ENCODE assay signal across 1 cellular context in the genomic region with DNA sequence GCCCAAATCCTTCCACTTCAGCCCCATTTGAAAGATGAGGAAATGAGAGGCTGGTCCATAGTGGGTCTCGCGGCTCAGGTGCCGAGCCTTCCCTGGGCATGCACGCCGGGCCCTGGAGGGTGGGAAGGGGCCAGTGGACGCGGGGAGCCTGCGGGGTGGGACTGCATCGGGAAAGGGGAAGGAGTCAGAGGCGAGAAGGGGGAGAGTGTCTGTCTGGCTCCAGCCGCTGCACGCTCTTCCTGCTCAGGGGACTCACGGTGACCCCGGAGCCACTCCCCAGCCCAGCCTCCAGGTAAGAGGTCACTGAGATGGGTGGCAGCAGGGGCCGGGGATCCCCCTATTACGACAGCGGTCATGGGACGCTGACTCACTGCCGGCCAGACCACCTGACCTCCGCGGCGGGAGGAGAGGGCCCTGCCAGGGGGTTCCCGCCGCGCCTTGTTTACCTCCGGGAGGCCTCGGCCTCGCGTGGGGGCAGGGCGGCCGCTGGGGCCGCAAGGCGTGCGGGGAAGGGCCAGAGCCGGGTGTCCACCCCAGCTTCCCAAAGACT.
TF ChIP-seq lines count a peak whose summit lies in the region.

No MANE protein-coding gene starts in this region.

TF ChIP-seq in HepG2, 621 proteins besides CTCF, POLR2A, EP300 and RAD21 (continued from another document and continues in another):
- TF ChIP-seq, protein P1, sequence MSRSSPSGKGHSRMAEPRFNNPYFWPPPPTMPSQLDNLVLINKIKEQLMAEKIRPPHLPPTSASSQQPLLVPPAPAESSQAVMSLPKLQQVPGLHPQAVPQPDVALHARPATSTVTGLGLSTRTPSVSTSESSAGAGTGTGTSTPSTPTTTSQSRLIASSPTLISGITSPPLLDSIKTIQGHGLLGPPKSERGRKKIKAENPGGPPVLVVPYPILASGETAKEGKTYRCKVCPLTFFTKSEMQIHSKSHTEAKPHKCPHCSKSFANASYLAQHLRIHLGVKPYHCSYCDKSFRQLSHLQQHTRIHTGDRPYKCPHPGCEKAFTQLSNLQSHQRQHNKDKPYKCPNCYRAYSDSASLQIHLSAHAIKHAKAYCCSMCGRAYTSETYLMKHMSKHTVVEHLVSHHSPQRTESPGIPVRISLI (CRISPR knock-in tag; IDR thresholded peaks at IDR 0.05; ENCODE audit: borderline replicate concordance), result 0 out of 2 replicates have a peak, but pooled peaks have one; percentile 27
- TF ChIP-seq ZNF552 (CRISPR knock-in tag; IDR thresholded peaks at IDR 0.05; ENCODE audit: borderline replicate concordance) (peak; percentile 73; the same call in 1 of the 2 replicates), FOSL1 (CRISPR knock-in tag; IDR thresholded peaks at IDR 0.05; ENCODE audit: borderline replicate concordance) (peak; percentile 98), ZNF256 (CRISPR knock-in tag; conservative IDR thresholded peaks at IDR 0.05) (no peak), ZNF672 (CRISPR knock-in tag; IDR thresholded peaks at IDR 0.05) (no peak), ZSCAN31 (CRISPR knock-in tag; IDR thresholded peaks at IDR 0.05; ENCODE audit: low read depth) (0 out of 2 replicates have a peak, but pooled peaks have one; percentile 11), ZNF569 (CRISPR knock-in tag; IDR thresholded peaks at IDR 0.05; ENCODE audit: borderline replicate concordance) (peak; percentile 91; the same call in 1 of the 2 replicates), ZNF598 (CRISPR knock-in tag; IDR thresholded peaks at IDR 0.05; ENCODE audit: borderline replicate concordance) (0 out of 2 replicates have a peak, but pooled peaks have one; percentile 4), ONECUT2 (CRISPR knock-in tag; IDR thresholded peaks at IDR 0.05) (0 out of 2 replicates have a peak, but pooled peaks have one; percentile 16), AHR (CRISPR knock-in tag; IDR thresholded peaks at IDR 0.05) (0 out of 2 replicates have a peak, but pooled peaks have one; percentile 34), ZNF441 (CRISPR knock-in tag; IDR thresholded peaks at IDR 0.05; ENCODE audit: borderline replicate concordance) (no peak), KLF9 (CRISPR knock-in tag; IDR thresholded peaks at IDR 0.05; ENCODE audit: low read depth) (no peak), SMYD3 (CRISPR knock-in tag; IDR thresholded peaks at IDR 0.05) (peak; percentile 64; the same call in 1 of the 2 replicates), POLR2G (IDR thresholded peaks at IDR 0.05; ENCODE audit: low read depth, low read length) (peak; percentile 3), ZNF468 (CRISPR knock-in tag; IDR thresholded peaks at IDR 0.05) (no peak), PHF21A (CRISPR knock-in tag; IDR thresholded peaks at IDR 0.05) (peak; percentile 80; the same call in 1 of the 2 replicates), ZNF496 (CRISPR knock-in tag; IDR thresholded peaks at IDR 0.05; ENCODE audit: insufficient replicate concordance) (no peak), HNRNPUL1 (IDR thresholded peaks at IDR 0.05; ENCODE audit: low read depth, low read length) (no peak), RFXANK (CRISPR knock-in tag; IDR thresholded peaks at IDR 0.05) (no peak), CBX1 (IDR thresholded peaks at IDR 0.05; ENCODE audit: low read depth) (peak; percentile 15), ZNF329 (CRISPR knock-in tag; IDR thresholded peaks at IDR 0.05; ENCODE audit: low read depth) (peak; percentile 81), ISX (CRISPR knock-in tag; conservative IDR thresholded peaks at IDR 0.05) (no peak), NCOA1 (CRISPR knock-in tag; IDR thresholded peaks at IDR 0.05) (no peak), ZNF839 (CRISPR knock-in tag; IDR thresholded peaks at IDR 0.05; ENCODE audit: borderline replicate concordance) (no peak), EZH2 (conservative IDR thresholded peaks at IDR 0.05; ENCODE audit: low read depth, low read length) (no peak), ATF7 (IDR thresholded peaks at IDR 0.05) (peak; percentile 45; the same call in 1 of the 2 replicates), ATF7 (CRISPR knock-in tag; IDR thresholded peaks at IDR 0.05) (peak; percentile 48; the same call in 1 of the 2 replicates), MXD4 (CRISPR knock-in tag; IDR thresholded peaks at IDR 0.05) (peak; percentile 27; the same call in 1 of the 2 replicates), ZNF883 (CRISPR knock-in tag; IDR thresholded peaks at IDR 0.05; ENCODE audit: not compliant biosample characterization) (no peak), HOXA5 (CRISPR knock-in tag; IDR thresholded peaks at IDR 0.05) (peak; percentile 79), REXO4 (CRISPR knock-in tag; IDR thresholded peaks at IDR 0.05; ENCODE audit: borderline replicate concordance) (no peak), SP4 (CRISPR knock-in tag; IDR thresholded peaks at IDR 0.05) (peak; percentile 66)
- TF ChIP-seq, protein P2, sequence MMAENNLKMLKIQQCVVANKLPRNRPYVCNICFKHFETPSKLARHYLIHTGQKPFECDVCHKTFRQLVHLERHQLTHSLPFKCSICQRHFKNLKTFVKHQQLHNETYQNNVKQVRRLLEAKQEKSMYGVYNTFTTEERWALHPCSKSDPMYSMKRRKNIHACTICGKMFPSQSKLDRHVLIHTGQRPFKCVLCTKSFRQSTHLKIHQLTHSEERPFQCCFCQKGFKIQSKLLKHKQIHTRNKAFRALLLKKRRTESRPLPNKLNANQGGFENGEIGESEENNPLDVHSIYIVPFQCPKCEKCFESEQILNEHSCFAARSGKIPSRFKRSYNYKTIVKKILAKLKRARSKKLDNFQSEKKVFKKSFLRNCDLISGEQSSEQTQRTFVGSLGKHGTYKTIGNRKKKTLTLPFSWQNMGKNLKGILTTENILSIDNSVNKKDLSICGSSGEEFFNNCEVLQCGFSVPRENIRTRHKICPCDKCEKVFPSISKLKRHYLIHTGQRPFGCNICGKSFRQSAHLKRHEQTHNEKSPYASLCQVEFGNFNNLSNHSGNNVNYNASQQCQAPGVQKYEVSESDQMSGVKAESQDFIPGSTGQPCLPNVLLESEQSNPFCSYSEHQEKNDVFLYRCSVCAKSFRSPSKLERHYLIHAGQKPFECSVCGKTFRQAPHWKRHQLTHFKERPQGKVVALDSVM (CRISPR knock-in tag; IDR thresholded peaks at IDR 0.05), result peak; percentile 91
- TF ChIP-seq, protein P3, sequence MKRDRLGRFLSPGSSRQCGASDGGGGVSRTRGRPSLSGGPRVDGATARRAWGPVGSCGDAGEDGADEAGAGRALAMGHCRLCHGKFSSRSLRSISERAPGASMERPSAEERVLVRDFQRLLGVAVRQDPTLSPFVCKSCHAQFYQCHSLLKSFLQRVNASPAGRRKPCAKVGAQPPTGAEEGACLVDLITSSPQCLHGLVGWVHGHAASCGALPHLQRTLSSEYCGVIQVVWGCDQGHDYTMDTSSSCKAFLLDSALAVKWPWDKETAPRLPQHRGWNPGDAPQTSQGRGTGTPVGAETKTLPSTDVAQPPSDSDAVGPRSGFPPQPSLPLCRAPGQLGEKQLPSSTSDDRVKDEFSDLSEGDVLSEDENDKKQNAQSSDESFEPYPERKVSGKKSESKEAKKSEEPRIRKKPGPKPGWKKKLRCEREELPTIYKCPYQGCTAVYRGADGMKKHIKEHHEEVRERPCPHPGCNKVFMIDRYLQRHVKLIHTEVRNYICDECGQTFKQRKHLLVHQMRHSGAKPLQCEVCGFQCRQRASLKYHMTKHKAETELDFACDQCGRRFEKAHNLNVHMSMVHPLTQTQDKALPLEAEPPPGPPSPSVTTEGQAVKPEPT (CRISPR knock-in tag; IDR thresholded peaks at IDR 0.05; ENCODE audit: low read depth), result 0 out of 2 replicates have a peak, but pooled peaks have one; percentile 76
- TF ChIP-seq, protein P4, sequence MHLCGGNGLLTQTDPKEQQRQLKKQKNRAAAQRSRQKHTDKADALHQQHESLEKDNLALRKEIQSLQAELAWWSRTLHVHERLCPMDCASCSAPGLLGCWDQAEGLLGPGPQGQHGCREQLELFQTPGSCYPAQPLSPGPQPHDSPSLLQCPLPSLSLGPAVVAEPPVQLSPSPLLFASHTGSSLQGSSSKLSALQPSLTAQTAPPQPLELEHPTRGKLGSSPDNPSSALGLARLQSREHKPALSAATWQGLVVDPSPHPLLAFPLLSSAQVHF (CRISPR knock-in tag; IDR thresholded peaks at IDR 0.05), result no peak
- TF ChIP-seq, protein P5, sequence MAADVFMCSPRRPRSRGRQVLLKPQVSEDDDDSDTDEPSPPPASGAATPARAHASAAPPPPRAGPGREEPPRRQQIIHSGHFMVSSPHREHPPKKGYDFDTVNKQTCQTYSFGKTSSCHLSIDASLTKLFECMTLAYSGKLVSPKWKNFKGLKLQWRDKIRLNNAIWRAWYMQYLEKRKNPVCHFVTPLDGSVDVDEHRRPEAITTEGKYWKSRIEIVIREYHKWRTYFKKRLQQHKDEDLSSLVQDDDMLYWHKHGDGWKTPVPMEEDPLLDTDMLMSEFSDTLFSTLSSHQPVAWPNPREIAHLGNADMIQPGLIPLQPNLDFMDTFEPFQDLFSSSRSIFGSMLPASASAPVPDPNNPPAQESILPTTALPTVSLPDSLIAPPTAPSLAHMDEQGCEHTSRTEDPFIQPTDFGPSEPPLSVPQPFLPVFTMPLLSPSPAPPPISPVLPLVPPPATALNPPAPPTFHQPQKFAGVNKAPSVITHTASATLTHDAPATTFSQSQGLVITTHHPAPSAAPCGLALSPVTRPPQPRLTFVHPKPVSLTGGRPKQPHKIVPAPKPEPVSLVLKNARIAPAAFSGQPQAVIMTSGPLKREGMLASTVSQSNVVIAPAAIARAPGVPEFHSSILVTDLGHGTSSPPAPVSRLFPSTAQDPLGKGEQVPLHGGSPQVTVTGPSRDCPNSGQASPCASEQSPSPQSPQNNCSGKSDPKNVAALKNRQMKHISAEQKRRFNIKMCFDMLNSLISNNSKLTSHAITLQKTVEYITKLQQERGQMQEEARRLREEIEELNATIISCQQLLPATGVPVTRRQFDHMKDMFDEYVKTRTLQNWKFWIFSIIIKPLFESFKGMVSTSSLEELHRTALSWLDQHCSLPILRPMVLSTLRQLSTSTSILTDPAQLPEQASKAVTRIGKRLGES (CRISPR knock-in tag; IDR thresholded peaks at IDR 0.05; ENCODE audit: borderline replicate concordance), result no peak
- TF ChIP-seq, protein P6, sequence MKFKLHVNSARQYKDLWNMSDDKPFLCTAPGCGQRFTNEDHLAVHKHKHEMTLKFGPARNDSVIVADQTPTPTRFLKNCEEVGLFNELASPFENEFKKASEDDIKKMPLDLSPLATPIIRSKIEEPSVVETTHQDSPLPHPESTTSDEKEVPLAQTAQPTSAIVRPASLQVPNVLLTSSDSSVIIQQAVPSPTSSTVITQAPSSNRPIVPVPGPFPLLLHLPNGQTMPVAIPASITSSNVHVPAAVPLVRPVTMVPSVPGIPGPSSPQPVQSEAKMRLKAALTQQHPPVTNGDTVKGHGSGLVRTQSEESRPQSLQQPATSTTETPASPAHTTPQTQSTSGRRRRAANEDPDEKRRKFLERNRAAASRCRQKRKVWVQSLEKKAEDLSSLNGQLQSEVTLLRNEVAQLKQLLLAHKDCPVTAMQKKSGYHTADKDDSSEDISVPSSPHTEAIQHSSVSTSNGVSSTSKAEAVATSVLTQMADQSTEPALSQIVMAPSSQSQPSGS (CRISPR knock-in tag; IDR thresholded peaks at IDR 0.05), result peak; percentile 95
- TF ChIP-seq, protein P7, sequence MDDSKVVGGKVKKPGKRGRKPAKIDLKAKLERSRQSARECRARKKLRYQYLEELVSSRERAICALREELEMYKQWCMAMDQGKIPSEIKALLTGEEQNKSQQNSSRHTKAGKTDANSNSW (CRISPR knock-in tag; IDR thresholded peaks at IDR 0.05; ENCODE audit: borderline replicate concordance), result peak; percentile 44; the same call in 1 of the 2 replicates
- TF ChIP-seq, protein P8, sequence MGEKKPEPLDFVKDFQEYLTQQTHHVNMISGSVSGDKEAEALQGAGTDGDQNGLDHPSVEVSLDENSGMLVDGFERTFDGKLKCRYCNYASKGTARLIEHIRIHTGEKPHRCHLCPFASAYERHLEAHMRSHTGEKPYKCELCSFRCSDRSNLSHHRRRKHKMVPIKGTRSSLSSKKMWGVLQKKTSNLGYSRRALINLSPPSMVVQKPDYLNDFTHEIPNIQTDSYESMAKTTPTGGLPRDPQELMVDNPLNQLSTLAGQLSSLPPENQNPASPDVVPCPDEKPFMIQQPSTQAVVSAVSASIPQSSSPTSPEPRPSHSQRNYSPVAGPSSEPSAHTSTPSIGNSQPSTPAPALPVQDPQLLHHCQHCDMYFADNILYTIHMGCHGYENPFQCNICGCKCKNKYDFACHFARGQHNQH (CRISPR knock-in tag; IDR thresholded peaks at IDR 0.05), result peak; percentile 89
- TF ChIP-seq, protein P9, sequence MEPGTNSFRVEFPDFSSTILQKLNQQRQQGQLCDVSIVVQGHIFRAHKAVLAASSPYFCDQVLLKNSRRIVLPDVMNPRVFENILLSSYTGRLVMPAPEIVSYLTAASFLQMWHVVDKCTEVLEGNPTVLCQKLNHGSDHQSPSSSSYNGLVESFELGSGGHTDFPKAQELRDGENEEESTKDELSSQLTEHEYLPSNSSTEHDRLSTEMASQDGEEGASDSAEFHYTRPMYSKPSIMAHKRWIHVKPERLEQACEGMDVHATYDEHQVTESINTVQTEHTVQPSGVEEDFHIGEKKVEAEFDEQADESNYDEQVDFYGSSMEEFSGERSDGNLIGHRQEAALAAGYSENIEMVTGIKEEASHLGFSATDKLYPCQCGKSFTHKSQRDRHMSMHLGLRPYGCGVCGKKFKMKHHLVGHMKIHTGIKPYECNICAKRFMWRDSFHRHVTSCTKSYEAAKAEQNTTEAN (CRISPR knock-in tag; conservative IDR thresholded peaks at IDR 0.05), result 0 out of 2 replicates have a peak, but pooled peaks have one; percentile 23
